In the genomic region with DNA sequence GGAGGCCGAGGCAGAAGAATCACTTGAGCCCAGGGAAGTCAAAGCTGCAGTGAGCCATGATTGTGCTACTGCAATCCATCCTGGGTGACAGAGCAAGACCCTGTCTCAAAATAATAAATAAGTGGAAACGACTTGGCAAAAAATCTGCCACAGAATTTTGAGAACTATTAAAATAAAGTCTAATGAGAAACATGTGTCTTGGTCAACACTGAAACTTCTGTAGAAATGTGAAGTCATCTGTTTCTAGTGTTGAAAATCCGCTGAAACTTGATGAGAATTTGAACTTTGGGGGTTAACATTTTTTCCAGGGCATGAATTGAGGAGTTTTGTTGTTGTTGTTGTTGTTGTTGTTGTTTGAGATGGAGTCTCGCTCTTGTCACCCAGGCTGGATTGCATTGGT, we compare ENCODE assay signal across 23 cellular contexts.
"Had no signal": no experiment of that assay in that cellular context is flagged by ENCODE, and none has a peak within 500 bp of the region (broad histone marks: within the 10 kb centered on the region; RNA-seq: fewer than 3 reads in every experiment).

No MANE protein-coding gene starts in this region.

- H3K4me1 Mint-ChIP-seq: memory B cell; naive B cell; stimulated activated naive B cell treated with anti-CD40 and anti-IgM and Interleukin-4, amounts not matched to agents 10 μg/mL and 1 μg/mL and 100 μg/mL, for 72 hours had no signal

- H3K9me3 ChIP-seq: mucosa of descending colon, right lobe of liver, thoracic aorta, tibial nerve, upper lobe of right lung, uterus had no signal

- H3K9ac ChIP-seq: neural progenitor cell, parathyroid adenoma had no signal

- H3K36me3 ChIP-seq: neural progenitor cell, right lobe of liver, thoracic aorta, tibial nerve, upper lobe of right lung, uterus had no signal

- H3K27ac ChIP-seq: coronary artery, neural progenitor cell, parathyroid adenoma, right lobe of liver, thoracic aorta, tibial nerve, upper lobe of right lung, uterus had no signal

- H3K4me3 ChIP-seq: coronary artery, lung, mucosa of descending colon, neural progenitor cell, right lobe of liver, thoracic aorta, tibial nerve, upper lobe of right lung, uterus had no signal

- ATAC-seq: effector memory CD8-positive, alpha-beta T cell; mucosa of descending colon; natural killer cell treated with Interleukin-12 subunit alpha and Interleukin-12 subunit beta and Interleukin-15 and Interleukin-18, amount 100 ng/mL, for 72 hours; right lobe of liver; stimulated activated naive B cell treated with anti-CD40 and anti-IgM and Interleukin-4, amounts not matched to agents 10 μg/mL and 1 μg/mL and 100 μg/mL, for 72 hours; upper lobe of right lung had no signal

- H3K36me3 Mint-ChIP-seq: memory B cell; mesothelial cell of epicardium; naive B cell; natural killer cell treated with Interleukin-12 subunit alpha and Interleukin-12 subunit beta and Interleukin-15 and Interleukin-18, amount 100 ng/mL, for 72 hours; neural progenitor cell; stimulated activated naive B cell treated with anti-CD40 and anti-IgM and Interleukin-4, amounts not matched to agents 10 μg/mL and 1 μg/mL and 100 μg/mL, for 72 hours had no signal

- DNase-seq: dermis blood vessel endothelial cell; effector memory CD8-positive, alpha-beta T cell; foreskin melanocyte; mucosa of descending colon; naive B cell; right lobe of liver; small intestine; stimulated activated CD4-positive, alpha-beta T cell treated with anti-CD3 and anti-CD28 coated beads, Interleukin-15, amount 100 ng/mL, for 24 hours; stimulated activated CD4-positive, alpha-beta T cell treated with anti-CD3 and anti-CD28 coated beads, Interleukin-2, amount 100 ng/mL, for 48 hours; stimulated activated naive B cell treated with anti-CD40 and anti-IgM and Interleukin-4, amounts not matched to agents 10 μg/mL and 1 μg/mL and 100 μg/mL, for 72 hours; upper lobe of right lung; uterus had no signal

- H3K9me3 Mint-ChIP-seq: effector memory CD8-positive, alpha-beta T cell; memory B cell; mesothelial cell of epicardium; naive B cell; natural killer cell treated with Interleukin-12 subunit alpha and Interleukin-12 subunit beta and Interleukin-15 and Interleukin-18, amount 100 ng/mL, for 72 hours; neural progenitor cell; stimulated activated naive B cell treated with anti-CD40 and anti-IgM and Interleukin-4, amounts not matched to agents 10 μg/mL and 1 μg/mL and 100 μg/mL, for 72 hours; stimulated activated naive CD8-positive, alpha-beta T cell treated with anti-CD3 and anti-CD28 coated beads, Interleukin-15, Interleukin-2, amounts not matched to agents 100 ng/mL and 50 ng/mL, for 24 hours had no signal

- H3K27ac Mint-ChIP-seq: effector memory CD8-positive, alpha-beta T cell; memory B cell; natural killer cell treated with Interleukin-12 subunit alpha and Interleukin-12 subunit beta and Interleukin-15 and Interleukin-18, amount 100 ng/mL, for 72 hours; progenitor cell of endocrine pancreas; stimulated activated naive B cell treated with anti-CD40 and anti-IgM and Interleukin-4, amounts not matched to agents 10 μg/mL and 1 μg/mL and 100 μg/mL, for 72 hours; stimulated activated naive CD8-positive, alpha-beta T cell treated with anti-CD3 and anti-CD28 coated beads, Interleukin-15, Interleukin-2, amounts not matched to agents 100 ng/mL and 50 ng/mL, for 24 hours had no signal

- H3K27me3 ChIP-seq: neural progenitor cell, right lobe of liver, tibial nerve, upper lobe of right lung, uterus had no signal

- H3K27me3 Mint-ChIP-seq: effector memory CD8-positive, alpha-beta T cell; natural killer cell treated with Interleukin-12 subunit alpha and Interleukin-12 subunit beta and Interleukin-15 and Interleukin-18, amount 100 ng/mL, for 72 hours; stimulated activated naive B cell treated with anti-CD40 and anti-IgM and Interleukin-4, amounts not matched to agents 10 μg/mL and 1 μg/mL and 100 μg/mL, for 72 hours; stimulated activated naive CD8-positive, alpha-beta T cell treated with anti-CD3 and anti-CD28 coated beads, Interleukin-15, Interleukin-2, amounts not matched to agents 100 ng/mL and 50 ng/mL, for 24 hours had no signal

- H3K4me3 Mint-ChIP-seq: effector memory CD8-positive, alpha-beta T cell; memory B cell; mesothelial cell of epicardium; naive B cell; natural killer cell treated with Interleukin-12 subunit alpha and Interleukin-12 subunit beta and Interleukin-15 and Interleukin-18, amount 100 ng/mL, for 72 hours; neural progenitor cell; stimulated activated naive B cell treated with anti-CD40 and anti-IgM and Interleukin-4, amounts not matched to agents 10 μg/mL and 1 μg/mL and 100 μg/mL, for 72 hours; stimulated activated naive CD8-positive, alpha-beta T cell treated with anti-CD3 and anti-CD28 coated beads, Interleukin-15, Interleukin-2, amounts not matched to agents 100 ng/mL and 50 ng/mL, for 24 hours had no signal

- H3K4me1 ChIP-seq: parathyroid adenoma, right lobe of liver, tibial nerve, upper lobe of right lung, uterus had no signal
